Comparison of ENCODE assay signal across 1 cellular context in the genomic region with DNA sequence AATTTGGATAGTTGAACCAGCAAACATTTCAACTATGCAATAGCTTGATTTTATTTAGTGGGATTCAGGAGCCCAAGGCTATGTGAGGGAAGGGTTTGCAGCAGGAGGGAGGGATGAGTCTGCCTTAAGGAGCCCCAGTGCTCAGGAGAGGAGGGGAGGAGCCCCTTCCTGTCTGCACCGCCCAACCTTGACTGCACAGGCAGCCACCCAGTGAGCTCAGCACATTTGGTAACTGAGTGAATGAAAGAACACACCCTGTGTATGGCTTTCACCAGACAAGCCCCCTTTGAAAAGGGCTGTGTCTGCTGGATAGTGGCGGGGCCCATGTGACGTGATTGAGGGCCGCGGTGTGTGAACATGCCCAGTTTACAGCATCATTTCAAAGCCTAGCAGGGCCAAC.
TF ChIP-seq lines count a peak whose summit lies in the region.

No MANE protein-coding gene starts in this region.

TF ChIP-seq in GM23338, 12 proteins besides CTCF, POLR2A, EP300 and RAD21 (continued from another document):
- TF ChIP-seq, protein P1, sequence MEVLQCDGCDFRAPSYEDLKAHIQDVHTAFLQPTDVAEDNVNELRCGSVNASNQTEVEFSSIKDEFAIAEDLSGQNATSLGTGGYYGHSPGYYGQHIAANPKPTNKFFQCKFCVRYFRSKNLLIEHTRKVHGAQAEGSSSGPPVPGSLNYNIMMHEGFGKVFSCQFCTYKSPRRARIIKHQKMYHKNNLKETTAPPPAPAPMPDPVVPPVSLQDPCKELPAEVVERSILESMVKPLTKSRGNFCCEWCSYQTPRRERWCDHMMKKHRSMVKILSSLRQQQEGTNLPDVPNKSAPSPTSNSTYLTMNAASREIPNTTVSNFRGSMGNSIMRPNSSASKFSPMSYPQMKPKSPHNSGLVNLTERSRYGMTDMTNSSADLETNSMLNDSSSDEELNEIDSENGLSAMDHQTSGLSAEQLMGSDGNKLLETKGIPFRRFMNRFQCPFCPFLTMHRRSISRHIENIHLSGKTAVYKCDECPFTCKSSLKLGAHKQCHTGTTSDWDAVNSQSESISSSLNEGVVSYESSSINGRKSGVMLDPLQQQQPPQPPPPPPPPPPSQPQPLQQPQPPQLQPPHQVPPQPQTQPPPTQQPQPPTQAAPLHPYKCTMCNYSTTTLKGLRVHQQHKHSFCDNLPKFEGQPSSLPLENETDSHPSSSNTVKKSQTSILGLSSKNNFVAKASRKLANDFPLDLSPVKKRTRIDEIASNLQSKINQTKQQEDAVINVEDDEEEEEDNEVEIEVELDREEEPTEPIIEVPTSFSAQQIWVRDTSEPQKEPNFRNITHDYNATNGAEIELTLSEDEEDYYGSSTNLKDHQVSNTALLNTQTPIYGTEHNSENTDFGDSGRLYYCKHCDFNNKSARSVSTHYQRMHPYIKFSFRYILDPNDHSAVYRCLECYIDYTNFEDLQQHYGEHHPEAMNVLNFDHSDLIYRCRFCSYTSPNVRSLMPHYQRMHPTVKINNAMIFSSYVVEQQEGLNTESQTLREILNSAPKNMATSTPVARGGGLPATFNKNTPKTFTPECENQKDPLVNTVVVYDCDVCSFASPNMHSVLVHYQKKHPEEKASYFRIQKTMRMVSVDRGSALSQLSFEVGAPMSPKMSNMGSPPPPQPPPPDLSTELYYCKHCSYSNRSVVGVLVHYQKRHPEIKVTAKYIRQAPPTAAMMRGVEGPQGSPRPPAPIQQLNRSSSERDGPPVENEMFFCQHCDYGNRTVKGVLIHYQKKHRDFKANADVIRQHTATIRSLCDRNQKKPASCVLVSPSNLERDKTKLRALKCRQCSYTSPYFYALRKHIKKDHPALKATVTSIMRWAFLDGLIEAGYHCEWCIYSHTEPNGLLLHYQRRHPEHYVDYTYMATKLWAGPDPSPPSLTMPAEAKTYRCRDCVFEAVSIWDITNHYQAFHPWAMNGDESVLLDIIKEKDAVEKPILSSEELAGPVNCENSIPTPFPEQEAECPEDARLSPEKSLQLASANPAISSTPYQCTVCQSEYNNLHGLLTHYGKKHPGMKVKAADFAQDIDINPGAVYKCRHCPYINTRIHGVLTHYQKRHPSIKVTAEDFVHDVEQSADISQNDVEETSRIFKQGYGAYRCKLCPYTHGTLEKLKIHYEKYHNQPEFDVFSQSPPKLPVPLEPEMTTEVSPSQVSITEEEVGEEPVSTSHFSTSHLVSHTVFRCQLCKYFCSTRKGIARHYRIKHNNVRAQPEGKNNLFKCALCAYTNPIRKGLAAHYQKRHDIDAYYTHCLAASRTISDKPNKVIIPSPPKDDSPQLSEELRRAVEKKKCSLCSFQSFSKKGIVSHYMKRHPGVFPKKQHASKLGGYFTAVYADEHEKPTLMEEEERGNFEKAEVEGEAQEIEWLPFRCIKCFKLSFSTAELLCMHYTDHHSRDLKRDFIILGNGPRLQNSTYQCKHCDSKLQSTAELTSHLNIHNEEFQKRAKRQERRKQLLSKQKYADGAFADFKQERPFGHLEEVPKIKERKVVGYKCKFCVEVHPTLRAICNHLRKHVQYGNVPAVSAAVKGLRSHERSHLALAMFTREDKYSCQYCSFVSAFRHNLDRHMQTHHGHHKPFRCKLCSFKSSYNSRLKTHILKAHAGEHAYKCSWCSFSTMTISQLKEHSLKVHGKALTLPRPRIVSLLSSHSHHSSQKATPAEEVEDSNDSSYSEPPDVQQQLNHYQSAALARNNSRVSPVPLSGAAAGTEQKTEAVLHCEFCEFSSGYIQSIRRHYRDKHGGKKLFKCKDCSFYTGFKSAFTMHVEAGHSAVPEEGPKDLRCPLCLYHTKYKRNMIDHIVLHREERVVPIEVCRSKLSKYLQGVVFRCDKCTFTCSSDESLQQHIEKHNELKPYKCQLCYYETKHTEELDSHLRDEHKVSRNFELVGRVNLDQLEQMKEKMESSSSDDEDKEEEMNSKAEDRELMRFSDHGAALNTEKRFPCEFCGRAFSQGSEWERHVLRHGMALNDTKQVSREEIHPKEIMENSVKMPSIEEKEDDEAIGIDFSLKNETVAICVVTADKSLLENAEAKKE (CRISPR knock-in tag; IDR thresholded peaks at IDR 0.05) = no peak
